Comparison of ENCODE assay signal across 20 cellular contexts in the genomic region with DNA sequence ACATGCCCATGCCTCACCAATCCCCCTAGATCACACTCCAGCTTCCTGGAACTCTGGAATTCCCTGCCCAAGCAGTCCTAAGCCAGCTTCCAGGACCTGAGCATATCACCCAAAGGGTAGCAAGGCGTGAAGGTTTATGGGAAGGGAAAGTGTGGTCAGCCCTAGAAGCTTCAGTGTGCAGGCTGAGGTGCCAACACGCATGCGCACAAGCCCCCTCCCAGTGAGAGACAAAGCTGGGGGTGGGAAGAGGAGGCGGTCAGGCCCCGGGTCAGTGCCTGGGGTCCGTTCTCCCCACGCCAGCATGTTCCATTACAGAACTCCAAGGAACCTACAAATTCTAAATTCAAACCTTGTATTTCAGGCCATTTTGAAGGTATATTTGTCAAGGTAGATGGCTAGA.
A peak's percentile ranks its signal among the peaks of the same experiment; 100 is the strongest.
DNase-seq lines count a peak whose midpoint lies in the region; ATAC-seq, FAIRE-seq and TF ChIP-seq lines count a peak whose summit lies in the region.
"Had no signal": no experiment of that assay in that cellular context is flagged by ENCODE, and none has a peak within 500 bp of the region (broad histone marks: within the 10 kb centered on the region; RNA-seq: fewer than 3 reads in every experiment).

No MANE protein-coding gene starts in this region.

- H3K27me3 ChIP-seq in heart right ventricle (peaks cover 0 to 18% (median 6%) of the 10 kb centered on the region in 7 donors), neuronal stem cell (ENCODE audit: control insufficient read depth in 3 of 3, insufficient read depth in 3 of 3, low read depth in 1 of 3, low read length in 3 of 3) (peaks cover 0 to 4% (median 0%) of the 10 kb centered on the region in 3 experiments)
- H3K27me3 ChIP-seq: BLaER1 treated with 17β-estradiol and CSF1 and Interleukin-3, amounts not matched to agents 10 nM and 100 nM had no signal

- H3K4me3 ChIP-seq in heart right ventricle (no peak overlapping the region), neuronal stem cell (ENCODE audit: low read length in 2 of 2) (no peak overlapping the region)
- H3K4me3 ChIP-seq: A549; BLaER1 treated with 17β-estradiol and CSF1 and Interleukin-3, amounts not matched to agents 10 nM and 100 nM had no signal

- H3K79me1 ChIP-seq in neuronal stem cell (ENCODE audit: low read depth, low read length) = no peaks in the 10 kb centered on the region

- no peak overlapping the region for H2BK15ac ChIP-seq in neuronal stem cell (ENCODE audit: low read length)

- no peak overlapping the region for H2AK5ac ChIP-seq in neuronal stem cell (ENCODE audit: low read depth, low read length)

- no peak for TF ChIP-seq CTCF in heart right ventricle (IDR thresholded peaks at IDR 0.05)

- no peak overlapping the region for H2BK12ac ChIP-seq in neuronal stem cell (ENCODE audit: low read length)

- FAIRE-seq in GM12892 (lab: Jason Lieb, UNC) = no peak
- FAIRE-seq: A549, D721Med, G401.6, GM12891, GM18507 had no signal

- 94 to 98% methylated on average over 7 of the region's 7 CpGs for WGBS in heart right ventricle, 2 donors
- no CpG with 5 or more reads among the region's 7 CpGs for WGBS in neuronal stem cell (ENCODE audit: extremely low coverage in 2 of 2, insufficient read length in 2 of 2, insufficient replicate concordance in 1 of 2), 2 donors

- no peak overlapping the region for H3K4me2 ChIP-seq in neuronal stem cell (ENCODE audit: insufficient read depth, low read length, poor library complexity, severe bottlenecking)
- H3K4me2 ChIP-seq: A549; BLaER1 treated with 17β-estradiol and CSF1 and Interleukin-3, amounts not matched to agents 10 nM and 100 nM had no signal

- H3K4me1 ChIP-seq in heart right ventricle = no peaks in the 10 kb centered on the region
- no peaks in the 10 kb centered on the region for H3K4me1 ChIP-seq in neuronal stem cell (ENCODE audit: control insufficient read depth in 2 of 2, insufficient read depth in 1 of 2, low read depth in 1 of 2, low read length in 2 of 2)
- H3K4me1 ChIP-seq: A549 had no signal

- no peak overlapping the region for H3K14ac ChIP-seq in neuronal stem cell (ENCODE audit: low read length)

- no peak overlapping the region for H2BK120ac ChIP-seq in neuronal stem cell (ENCODE audit: low read depth, low read length)

- TF ChIP-seq POLR2A in GM12892 (IDR thresholded peaks at IDR 0.05; ENCODE audit: low read depth, low read length) = no peak

- H3K9me3 ChIP-seq in heart right ventricle = peaks cover 0 to under 1% (median 0%) of the 10 kb centered on the region in 11 donors
- no peaks in the 10 kb centered on the region for H3K9me3 ChIP-seq in neuronal stem cell (replicated peaks in 1 of 2; ENCODE audit: control insufficient read depth in 2 of 2, insufficient read depth in 1 of 2, low read depth in 1 of 2, low read length in 2 of 2)
- H3K9me3 ChIP-seq: A549, Caco-2 had no signal

- H3K36me3 ChIP-seq in heart right ventricle = no peaks in the 10 kb centered on the region
- no peaks in the 10 kb centered on the region for H3K36me3 ChIP-seq in neuronal stem cell (replicated peaks in 1 of 2; ENCODE audit: control insufficient read depth in 2 of 2, insufficient read depth in 2 of 2, low read length in 2 of 2)
- H3K36me3 ChIP-seq: BLaER1 treated with 17β-estradiol and CSF1 and Interleukin-3, amounts not matched to agents 10 nM and 100 nM had no signal

- no peak for ATAC-seq in heart right ventricle
- ATAC-seq: A549; CD8-positive, alpha-beta T cell had no signal

- peak overlapping the region; percentile 52 for H3K18ac ChIP-seq in neuronal stem cell (ENCODE audit: low read length)

- H3K23ac ChIP-seq in neuronal stem cell (ENCODE audit: low read depth, low read length, poor library complexity) = no peak overlapping the region

- intact Hi-C loops in cardiac septum (cut with DNase I) (no loop called here), heart right ventricle (cut with DNase I) (loop anchor here in 1 of 10 donors (10.0 kb wide), 1 partner anchor 202 kb away; no protein-coding TSS in a partner anchor)

- H4K91ac ChIP-seq in neuronal stem cell (ENCODE audit: low read depth, low read length, poor library complexity) = no peak overlapping the region

- H2AFZ ChIP-seq in neuronal stem cell (ENCODE audit: low read length) = no peak overlapping the region

- no peak overlapping the region for H3K4ac ChIP-seq in neuronal stem cell (ENCODE audit: low read length)

- DNase-seq in cardiac septum (ENCODE audit: low spot score) (peak; percentile 19), heart right ventricle (no peak), neuronal stem cell (ENCODE audit: low spot score) (no peak), GM12892 (ENCODE audit: insufficient read length) (no peak), NCI-H2081 treated with DMSO at 0.1 percent for 48 hours (lab: John Stamatoyannopoulos, UW) (no peak)
- DNase-seq: AML-193; Caco-2; Calu3; CD4-positive, alpha-beta T cell; CD8-positive, alpha-beta T cell; DMS79 treated with DMSO at 0.1 percent for 48 hours; GF-D8 had no signal

- H3K9ac ChIP-seq in neuronal stem cell (ENCODE audit: low read depth, low read length, poor library complexity) = no peak overlapping the region
- H3K9ac ChIP-seq: BLaER1 treated with 17β-estradiol and CSF1 and Interleukin-3, amounts not matched to agents 10 nM and 100 nM had no signal

- H3K27ac ChIP-seq in heart right ventricle = no peak overlapping the region
- H3K27ac ChIP-seq in neuronal stem cell (replicated peaks; ENCODE audit: low read length) = no peak overlapping the region
- H3K27ac ChIP-seq: 22Rv1; A549; BLaER1 treated with 17β-estradiol and CSF1 and Interleukin-3, amounts not matched to agents 10 nM and 100 nM; C4-2B had no signal

- H4K8ac ChIP-seq in neuronal stem cell (ENCODE audit: low read depth, low read length) = peak overlapping the region; percentile 19

- no peak overlapping the region for H2BK5ac ChIP-seq in neuronal stem cell (ENCODE audit: low read length)
